1 cellular context compared by ENCODE assay signal in the genomic region with DNA sequence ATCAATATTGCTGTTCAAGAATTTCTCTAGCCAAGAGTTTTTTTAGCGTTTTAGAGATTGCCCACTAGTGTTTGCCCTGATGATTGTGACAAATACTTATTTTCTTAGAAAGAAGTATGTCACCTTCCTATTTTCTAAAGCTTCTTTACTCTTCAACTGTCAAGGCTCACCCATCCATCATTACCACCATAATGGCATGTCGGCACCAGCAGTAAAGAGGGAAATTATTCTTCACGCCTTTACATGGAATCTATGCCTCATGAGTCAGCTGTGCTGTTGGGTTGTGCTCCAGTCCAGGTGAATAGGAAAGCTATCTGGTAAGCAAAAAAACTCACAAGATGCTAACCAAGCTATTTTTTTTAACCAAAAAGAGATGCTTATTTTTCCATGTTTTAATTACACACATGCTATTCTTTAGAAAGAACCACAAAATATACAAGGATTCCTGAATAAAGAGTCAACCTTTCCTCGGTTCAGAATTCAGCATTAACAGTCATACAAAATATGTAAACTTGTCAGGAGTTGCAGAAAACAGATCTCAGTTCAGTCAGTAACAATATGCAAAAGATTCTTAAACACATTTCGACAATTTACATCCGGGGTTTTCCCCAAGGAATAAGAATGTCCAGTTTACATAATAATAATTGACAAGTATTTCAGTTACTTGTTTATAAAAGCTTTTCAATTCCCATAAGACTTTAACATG.
A peak's percentile ranks its signal among the peaks of the same experiment; 100 is the strongest.
TF ChIP-seq lines count a peak whose summit lies in the region.

No MANE protein-coding gene starts in this region.

TF ChIP-seq in IMR-90, 13 proteins besides CTCF, POLR2A, EP300 and RAD21:
- no peak for TF ChIP-seq RFX5 (IDR thresholded peaks at IDR 0.05; ENCODE audit: low read depth, low read length)
- peak; percentile 14; the same call in 1 of the 2 replicates for TF ChIP-seq CEBPB (IDR thresholded peaks at IDR 0.05; ENCODE audit: low read depth, low read length)
- TF ChIP-seq, protein P1, sequence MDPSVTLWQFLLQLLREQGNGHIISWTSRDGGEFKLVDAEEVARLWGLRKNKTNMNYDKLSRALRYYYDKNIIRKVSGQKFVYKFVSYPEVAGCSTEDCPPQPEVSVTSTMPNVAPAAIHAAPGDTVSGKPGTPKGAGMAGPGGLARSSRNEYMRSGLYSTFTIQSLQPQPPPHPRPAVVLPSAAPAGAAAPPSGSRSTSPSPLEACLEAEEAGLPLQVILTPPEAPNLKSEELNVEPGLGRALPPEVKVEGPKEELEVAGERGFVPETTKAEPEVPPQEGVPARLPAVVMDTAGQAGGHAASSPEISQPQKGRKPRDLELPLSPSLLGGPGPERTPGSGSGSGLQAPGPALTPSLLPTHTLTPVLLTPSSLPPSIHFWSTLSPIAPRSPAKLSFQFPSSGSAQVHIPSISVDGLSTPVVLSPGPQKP (IDR thresholded peaks at IDR 0.05; ENCODE audit: borderline replicate concordance, low read depth, low read length), result no peak
- TF ChIP-seq MAZ (IDR thresholded peaks at IDR 0.05; ENCODE audit: borderline replicate concordance, low read depth, low read length), result no peak
- TF ChIP-seq MAFK (IDR thresholded peaks at IDR 0.05; ENCODE audit: low read depth, low read length), result peak; percentile 41; the same call in 1 of the 2 replicates
- no peak for TF ChIP-seq MXI1 (IDR thresholded peaks at IDR 0.05; ENCODE audit: borderline replicate concordance, low read depth, low read length)
- TF ChIP-seq FOS (IDR thresholded peaks at IDR 0.05; ENCODE audit: low read depth, low read length), result 0 out of 2 replicates have a peak, but pooled peaks have one; percentile 41
- no peak for TF ChIP-seq RCOR1 (IDR thresholded peaks at IDR 0.05; ENCODE audit: insufficient replicate concordance, low read length)
